ENCODE assay signal across 8 cellular contexts in genomic region chr4:150302553-150302952, GRCh38.
A peak's percentile ranks its signal among the peaks of the same experiment; 100 is the strongest.
DNase-seq lines count a peak whose midpoint lies in the region; ATAC-seq, FAIRE-seq and TF ChIP-seq lines count a peak whose summit lies in the region.

No MANE protein-coding gene starts in this region.

- peak overlapping the region in 1 of 2 donors; percentile 85 for H3K27ac Mint-ChIP-seq in activated naive CD4-positive, alpha-beta T cell treated with anti-CD3 and anti-CD28 coated beads, Interleukin-2, amount 50 U/mL, for 72 hours
- no peak overlapping the region for H3K27ac Mint-ChIP-seq in progenitor cell of endocrine pancreas

- no peak for FAIRE-seq in GM19239 (lab: Jason Lieb, UNC)

- H3K4me1 Mint-ChIP-seq in progenitor cell of endocrine pancreas (ENCODE audit: low read depth), result no peaks in the 10 kb centered on the region

- H3K4me3 Mint-ChIP-seq in progenitor cell of endocrine pancreas (ENCODE audit: low read depth), result no peak overlapping the region

- peak; percentile 87 to 93 for ATAC-seq in activated naive CD4-positive, alpha-beta T cell treated with anti-CD3 and anti-CD28 coated beads, Interleukin-2, amount 50 U/mL, for 72 hours
- ATAC-seq in HG03354 (IDR thresholded peaks at IDR 0.05; ENCODE audit: poor library complexity, severe bottlenecking, unreplicated experiment), result no peak

- DNase-seq in AG08396 (ENCODE audit: low spot score), result peak; percentile 59
- peak; percentile 92 for DNase-seq in LHCN-M2 (ENCODE audit: low read depth)
- DNase-seq in activated naive CD4-positive, alpha-beta T cell treated with anti-CD3 and anti-CD28 coated beads, Interleukin-2, amount 50 U/mL, for 72 hours (ENCODE audit: low spot score in 2 of 2), result peak in 1 of 2 donors; percentile 35
- DNase-seq in kidney glomerular epithelial cell (lab: John Stamatoyannopoulos, UW), result peak; percentile 80
- DNase-seq in cerebellum (ENCODE audit: low spot score), result no peak
- DNase-seq in GM19239 (ENCODE audit: insufficient read length, low spot score), result no peak
- no peak for DNase-seq in progenitor cell of endocrine pancreas (ENCODE audit: low spot score, unreplicated experiment)

- H3K36me3 Mint-ChIP-seq in activated naive CD4-positive, alpha-beta T cell treated with anti-CD3 and anti-CD28 coated beads, Interleukin-2, amount 50 U/mL, for 72 hours, result peaks cover 0 to 9% of the 10 kb centered on the region in 2 donors
- H3K36me3 Mint-ChIP-seq in progenitor cell of endocrine pancreas (ENCODE audit: insufficient read depth), result no peaks in the 10 kb centered on the region

- TF ChIP-seq CTCF in progenitor cell of endocrine pancreas (IDR thresholded peaks at IDR 0.05; ENCODE audit: unreplicated experiment), result no peak

- no peaks in the 10 kb centered on the region for H3K27me3 Mint-ChIP-seq in progenitor cell of endocrine pancreas

- no peaks in the 10 kb centered on the region for H3K9me3 Mint-ChIP-seq in activated naive CD4-positive, alpha-beta T cell treated with anti-CD3 and anti-CD28 coated beads, Interleukin-2, amount 50 U/mL, for 72 hours
- no peaks in the 10 kb centered on the region for H3K9me3 Mint-ChIP-seq in progenitor cell of endocrine pancreas (ENCODE audit: low read depth)

Comparison
In these comparisons a context has a peak if more than half of its experiments do, and no peak if none do; other contexts are left out.
1. DNase-seq: peak in AG08396 (single experiment), LHCN-M2 (single experiment) and kidney glomerular epithelial cell (single experiment); none in cerebellum (single experiment), GM19239 (single experiment) and progenitor cell of endocrine pancreas (single experiment).